Comparison of ENCODE assay signal across 19 cellular contexts in the genomic region with DNA sequence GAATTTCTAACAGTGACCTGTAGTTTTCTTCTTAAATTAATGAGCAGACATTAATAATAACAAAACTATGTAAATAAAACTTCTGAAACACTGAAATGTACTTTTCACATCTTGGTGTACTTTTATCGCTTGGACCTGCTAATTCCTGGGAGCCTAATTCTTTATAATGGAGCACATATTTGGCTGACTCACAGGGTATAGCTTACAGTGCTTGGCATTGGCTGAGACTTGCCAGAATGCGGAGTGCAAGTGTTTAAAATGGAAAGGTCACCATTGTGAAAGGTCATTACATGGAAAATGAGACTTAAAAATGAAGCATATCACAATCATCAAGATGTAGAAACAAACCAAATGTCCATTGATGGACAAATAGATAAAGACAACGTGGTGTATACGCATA.
"Had no signal": no experiment of that assay in that cellular context is flagged by ENCODE, and none has a peak within 500 bp of the region (broad histone marks: within the 10 kb centered on the region; RNA-seq: fewer than 3 reads in every experiment).

No MANE protein-coding gene starts in this region.

- H3K27me3 Mint-ChIP-seq: activated CD4-positive, alpha-beta T cell treated with anti-CD3 and anti-CD28 coated beads, Interleukin-2, amount 10 ng/mL, durations not matched to agents 7 days and 5 days had no signal

- H3K4me3 Mint-ChIP-seq: activated CD4-positive, alpha-beta T cell treated with anti-CD3 and anti-CD28 coated beads, Interleukin-2, amount 10 ng/mL, durations not matched to agents 7 days and 5 days; activated CD8-positive, alpha-beta T cell treated with anti-CD3 and anti-CD28 coated beads, Interleukin-2, amount 10 ng/mL, durations not matched to agents 7 days and 5 days; activated naive CD4-positive, alpha-beta T cell treated with anti-CD3 and anti-CD28 coated beads for 36 hours; activated naive CD8-positive, alpha-beta T cell treated with anti-CD3 and anti-CD28 coated beads, Interleukin-2, amount 50 U/mL, for 24 hours; activated T-cell treated with anti-CD3 and anti-CD28 coated beads, Interleukin-2, amount 50 U/mL, for 4 hours; effector memory CD8-positive, alpha-beta T cell; natural killer cell treated with Interleukin-12 subunit alpha and Interleukin-12 subunit beta and Interleukin-15 and Interleukin-18, amount 100 ng/mL, for 72 hours; T-helper 1 cell treated with Interleukin-12 subunit alpha and Interleukin-12 subunit beta and Interleukin-4 antibody, amounts not matched to agents 30 μg/mL and 1 μg/mL, for 36 hours had no signal

- H3K36me3 Mint-ChIP-seq: natural killer cell treated with Interleukin-12 subunit alpha and Interleukin-12 subunit beta and Interleukin-15 and Interleukin-18, amount 100 ng/mL, for 72 hours had no signal

- H3K4me2 ChIP-seq: hepatocyte had no signal

- H3K27ac Mint-ChIP-seq: activated CD4-positive, alpha-beta T cell treated with anti-CD3 and anti-CD28 coated beads, Interleukin-2, amount 10 ng/mL, durations not matched to agents 7 days and 5 days; activated CD8-positive, alpha-beta T cell treated with anti-CD3 and anti-CD28 coated beads, Interleukin-2, amount 10 ng/mL, durations not matched to agents 7 days and 5 days; activated naive CD4-positive, alpha-beta T cell treated with anti-CD3 and anti-CD28 coated beads for 36 hours; activated naive CD8-positive, alpha-beta T cell treated with anti-CD3 and anti-CD28 coated beads, Interleukin-2, amount 50 U/mL, for 24 hours; effector memory CD8-positive, alpha-beta T cell; natural killer cell treated with Interleukin-12 subunit alpha and Interleukin-12 subunit beta and Interleukin-15 and Interleukin-18, amount 100 ng/mL, for 72 hours; T-helper 1 cell treated with Interleukin-12 subunit alpha and Interleukin-12 subunit beta and Interleukin-4 antibody, amounts not matched to agents 30 μg/mL and 1 μg/mL, for 36 hours had no signal

- H3K4me1 ChIP-seq: lower lobe of right lung, spleen, vagina had no signal

- H3K9me3 Mint-ChIP-seq: activated CD4-positive, alpha-beta T cell treated with anti-CD3 and anti-CD28 coated beads, Interleukin-2, amount 10 ng/mL, durations not matched to agents 7 days and 5 days; activated naive CD4-positive, alpha-beta T cell treated with anti-CD3 and anti-CD28 coated beads for 36 hours; activated naive CD8-positive, alpha-beta T cell treated with anti-CD3 and anti-CD28 coated beads, Interleukin-2, amount 50 U/mL, for 24 hours; activated T-cell treated with anti-CD3 and anti-CD28 coated beads, Interleukin-2, amount 50 U/mL, for 4 hours; T-helper 1 cell treated with Interleukin-12 subunit alpha and Interleukin-12 subunit beta and Interleukin-4 antibody, amounts not matched to agents 30 μg/mL and 1 μg/mL, for 36 hours had no signal

- H3K36me3 ChIP-seq: lower lobe of right lung, neutrophil, spleen, vagina had no signal

- H3K4me1 Mint-ChIP-seq: activated naive CD8-positive, alpha-beta T cell treated with anti-CD3 and anti-CD28 coated beads, Interleukin-2, amount 50 U/mL, for 24 hours had no signal

- DNase-seq: activated CD4-positive, alpha-beta T cell treated with anti-CD3 and anti-CD28 coated beads, Interleukin-2, amount 10 ng/mL, durations not matched to agents 7 days and 5 days; activated CD8-positive, alpha-beta T cell treated with anti-CD3 and anti-CD28 coated beads, Interleukin-2, amount 10 ng/mL, durations not matched to agents 7 days and 5 days; activated naive CD4-positive, alpha-beta T cell treated with anti-CD3 and anti-CD28 coated beads for 36 hours; activated naive CD8-positive, alpha-beta T cell treated with anti-CD3 and anti-CD28 coated beads, Interleukin-2, amount 50 U/mL, for 24 hours; activated T-cell treated with anti-CD3 and anti-CD28 coated beads, Interleukin-2, amount 50 U/mL, for 4 hours; effector memory CD8-positive, alpha-beta T cell; lower lobe of right lung; pancreas; spleen; stimulated activated naive CD4-positive, alpha-beta T cell treated with Interleukin-2 at 50 U/mL for 16 hours; substantia nigra; trophoblast cell had no signal

- H3K79me2 ChIP-seq: hepatocyte had no signal

- H3K27me3 ChIP-seq: hepatocyte, neutrophil, pancreas, spleen, vagina had no signal

- H2AFZ ChIP-seq: hepatocyte had no signal

- H3K4me3 ChIP-seq: hepatocyte, lower lobe of right lung, pancreas, spleen, vagina had no signal

- H3K9me3 ChIP-seq: lower lobe of right lung, neutrophil, pancreas, spleen, vagina had no signal

- H3K27ac ChIP-seq: hepatocyte, lower lobe of right lung, neutrophil, pancreas, spleen, vagina had no signal

- ATAC-seq: activated CD4-positive, CD25-positive, alpha-beta regulatory T cell treated with anti-CD3 and anti-CD28 coated beads, Interleukin-2, amount 50 U/mL, for 24 hours; activated CD8-positive, alpha-beta T cell treated with anti-CD3 and anti-CD28 coated beads, Interleukin-2, amount 10 ng/mL, durations not matched to agents 7 days and 5 days; activated naive CD8-positive, alpha-beta T cell treated with anti-CD3 and anti-CD28 coated beads, Interleukin-2, amount 50 U/mL, for 24 hours; activated T-cell treated with anti-CD3 and anti-CD28 coated beads, Interleukin-2, amount 50 U/mL, for 4 hours; effector memory CD8-positive, alpha-beta T cell; lower lobe of right lung; natural killer cell treated with Interleukin-12 subunit alpha and Interleukin-12 subunit beta and Interleukin-15 and Interleukin-18, amount 100 ng/mL, for 72 hours; sciatic nerve had no signal
